23 cellular contexts compared by ENCODE assay signal in the genomic region with DNA sequence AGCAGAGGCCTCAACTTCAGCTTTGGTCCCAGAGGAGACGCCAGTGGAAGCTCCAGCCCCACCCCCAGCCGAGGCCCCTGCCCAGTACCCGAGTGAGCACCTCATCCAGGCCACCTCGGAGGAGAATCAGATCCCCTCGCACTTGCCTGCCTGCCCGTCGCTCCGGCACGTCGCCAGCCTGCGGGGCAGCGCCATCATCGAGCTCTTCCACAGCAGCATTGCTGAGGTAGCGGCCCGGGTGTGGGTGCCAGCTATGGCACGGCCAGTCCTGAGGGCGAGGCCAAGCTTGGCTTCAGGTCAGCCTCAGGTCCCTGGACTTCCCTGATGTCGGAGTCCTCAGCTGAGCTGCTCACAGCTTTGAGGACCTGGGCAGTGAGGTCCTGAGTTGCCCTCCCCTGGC. TPM values are rescaled to one million over a fixed set of nuclear protein-coding genes. Genes with fewer than 3 reads are reported as not detected.
"Had no signal": no experiment of that assay in that cellular context is flagged by ENCODE, and none has a peak within 500 bp of the region (broad histone marks: within the 10 kb centered on the region; RNA-seq: fewer than 3 reads in every experiment).

No MANE protein-coding gene starts in this region.

- H3K27ac ChIP-seq: brain microvascular endothelial cell, colonic mucosa, hepatocyte, ovary, tibial artery had no signal

- ATAC-seq: activated T-helper 17 cell treated with anti-CD3 and anti-CD28 coated beads, Interleukin-2, amount 50 U/mL, for 72 hours; naive thymus-derived CD4-positive, alpha-beta T cell; SK-N-SH treated with all-trans-retinoic acid at 6 μM for 48 hours; T-cell had no signal

- H3K4me2 ChIP-seq: hepatocyte had no signal

- H3K4me3 ChIP-seq: colonic mucosa, esophagus muscularis mucosa, hepatocyte, ovary, tibial artery, vagina had no signal

- H3K36me3 ChIP-seq: colonic mucosa had no signal

- H3K79me2 ChIP-seq: hepatocyte had no signal

- H3K9me3 ChIP-seq: colonic mucosa, esophagus muscularis mucosa, ovary, tibial artery, vagina had no signal

- H2AFZ ChIP-seq: hepatocyte had no signal

- H3K27me3 ChIP-seq: brain microvascular endothelial cell, colonic mucosa, esophagus muscularis mucosa, hepatocyte, ovary, tibial artery, vagina had no signal

- H3K4me1 ChIP-seq: colonic mucosa had no signal

- DNase-seq: activated CD4-positive, alpha-beta memory T cell treated with anti-CD3 and anti-CD28 coated beads, Interleukin-2, amount 10 ng/mL, durations not matched to agents 7 days and 5 days; activated CD4-positive, alpha-beta T cell treated with anti-CD3 and anti-CD28 coated beads for 48 hours; activated CD4-positive, CD25-positive, alpha-beta regulatory T cell; activated naive CD4-positive, alpha-beta T cell treated with Interleukin-2 at 50 U/mL for 16 hours; activated naive CD8-positive, alpha-beta T cell treated with anti-CD3 and anti-CD28 coated beads, Interleukin-2, amount 10 ng/mL, durations not matched to agents 7 days and 5 days; activated T-cell treated with anti-CD3 and anti-CD28 coated beads, Interleukin-2, amount 50 U/mL, for 1 hour; aorta; brain microvascular endothelial cell; colonic mucosa; islet precursor cell; naive thymus-derived CD4-positive, alpha-beta T cell; ovary; stimulated activated CD4-positive, alpha-beta T cell treated with anti-CD3 and anti-CD28 coated beads, Interleukin-2, amount 100 ng/mL, for 24 hours; stimulated activated naive CD4-positive, alpha-beta T cell treated with Interleukin-2 at 50 U/mL for 16 hours; T-cell; T-helper 9 cell; tibial artery had no signal

RNA-seq across cellular contexts. Expression of a gene that starts 5.7 kb away (rescaled TPM):
- total RNA-seq: activated CD4-positive, alpha-beta memory T cell treated with anti-CD3 and anti-CD28 coated beads, Interleukin-2, amount 10 ng/mL, durations not matched to agents 7 days and 5 days had no signal
- polyA plus RNA-seq: naive thymus-derived CD4-positive, alpha-beta T cell had no signal

RNA-seq across cellular contexts. Expression of a gene that starts 35.6 kb away (rescaled TPM):
- total RNA-seq: glomerular endothelial cell had no signal

RNA-seq across cellular contexts. Expression of a gene that starts 44.5 kb away (rescaled TPM):
- polyA plus RNA-seq: naive thymus-derived CD4-positive, alpha-beta T cell had no signal
